Comparison of ENCODE assay signal across 1 cellular context in the genomic region with DNA sequence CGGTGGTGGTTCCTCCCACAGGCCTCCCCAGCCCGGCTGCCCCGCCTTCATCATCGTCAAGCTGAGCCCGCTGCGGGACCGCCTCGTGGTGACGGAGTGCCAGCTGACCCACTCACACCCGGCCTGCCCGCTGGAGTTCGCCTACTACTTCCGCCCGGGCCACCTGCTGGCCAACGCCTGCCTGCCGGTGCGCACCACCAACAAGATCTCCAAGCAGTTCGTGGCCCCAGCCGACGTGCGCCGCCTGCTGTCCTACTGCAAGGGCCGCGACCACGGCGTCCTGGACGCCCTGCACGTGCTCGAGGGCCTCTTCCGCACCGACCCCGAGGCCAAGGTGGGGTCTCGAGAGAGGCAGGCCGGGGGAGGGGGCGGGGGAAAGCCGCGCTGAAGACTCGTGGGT.
TF ChIP-seq lines count a peak whose summit lies in the region.

No MANE protein-coding gene starts in this region.

TF ChIP-seq in SK-N-SH, 30 proteins besides CTCF, POLR2A, EP300 and RAD21 (continued from another document):
- TF ChIP-seq, protein P1, sequence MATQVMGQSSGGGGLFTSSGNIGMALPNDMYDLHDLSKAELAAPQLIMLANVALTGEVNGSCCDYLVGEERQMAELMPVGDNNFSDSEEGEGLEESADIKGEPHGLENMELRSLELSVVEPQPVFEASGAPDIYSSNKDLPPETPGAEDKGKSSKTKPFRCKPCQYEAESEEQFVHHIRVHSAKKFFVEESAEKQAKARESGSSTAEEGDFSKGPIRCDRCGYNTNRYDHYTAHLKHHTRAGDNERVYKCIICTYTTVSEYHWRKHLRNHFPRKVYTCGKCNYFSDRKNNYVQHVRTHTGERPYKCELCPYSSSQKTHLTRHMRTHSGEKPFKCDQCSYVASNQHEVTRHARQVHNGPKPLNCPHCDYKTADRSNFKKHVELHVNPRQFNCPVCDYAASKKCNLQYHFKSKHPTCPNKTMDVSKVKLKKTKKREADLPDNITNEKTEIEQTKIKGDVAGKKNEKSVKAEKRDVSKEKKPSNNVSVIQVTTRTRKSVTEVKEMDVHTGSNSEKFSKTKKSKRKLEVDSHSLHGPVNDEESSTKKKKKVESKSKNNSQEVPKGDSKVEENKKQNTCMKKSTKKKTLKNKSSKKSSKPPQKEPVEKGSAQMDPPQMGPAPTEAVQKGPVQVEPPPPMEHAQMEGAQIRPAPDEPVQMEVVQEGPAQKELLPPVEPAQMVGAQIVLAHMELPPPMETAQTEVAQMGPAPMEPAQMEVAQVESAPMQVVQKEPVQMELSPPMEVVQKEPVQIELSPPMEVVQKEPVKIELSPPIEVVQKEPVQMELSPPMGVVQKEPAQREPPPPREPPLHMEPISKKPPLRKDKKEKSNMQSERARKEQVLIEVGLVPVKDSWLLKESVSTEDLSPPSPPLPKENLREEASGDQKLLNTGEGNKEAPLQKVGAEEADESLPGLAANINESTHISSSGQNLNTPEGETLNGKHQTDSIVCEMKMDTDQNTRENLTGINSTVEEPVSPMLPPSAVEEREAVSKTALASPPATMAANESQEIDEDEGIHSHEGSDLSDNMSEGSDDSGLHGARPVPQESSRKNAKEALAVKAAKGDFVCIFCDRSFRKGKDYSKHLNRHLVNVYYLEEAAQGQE (IDR thresholded peaks at IDR 0.05; ENCODE audit: low read depth, low read length): no peak
